In the genomic region with DNA sequence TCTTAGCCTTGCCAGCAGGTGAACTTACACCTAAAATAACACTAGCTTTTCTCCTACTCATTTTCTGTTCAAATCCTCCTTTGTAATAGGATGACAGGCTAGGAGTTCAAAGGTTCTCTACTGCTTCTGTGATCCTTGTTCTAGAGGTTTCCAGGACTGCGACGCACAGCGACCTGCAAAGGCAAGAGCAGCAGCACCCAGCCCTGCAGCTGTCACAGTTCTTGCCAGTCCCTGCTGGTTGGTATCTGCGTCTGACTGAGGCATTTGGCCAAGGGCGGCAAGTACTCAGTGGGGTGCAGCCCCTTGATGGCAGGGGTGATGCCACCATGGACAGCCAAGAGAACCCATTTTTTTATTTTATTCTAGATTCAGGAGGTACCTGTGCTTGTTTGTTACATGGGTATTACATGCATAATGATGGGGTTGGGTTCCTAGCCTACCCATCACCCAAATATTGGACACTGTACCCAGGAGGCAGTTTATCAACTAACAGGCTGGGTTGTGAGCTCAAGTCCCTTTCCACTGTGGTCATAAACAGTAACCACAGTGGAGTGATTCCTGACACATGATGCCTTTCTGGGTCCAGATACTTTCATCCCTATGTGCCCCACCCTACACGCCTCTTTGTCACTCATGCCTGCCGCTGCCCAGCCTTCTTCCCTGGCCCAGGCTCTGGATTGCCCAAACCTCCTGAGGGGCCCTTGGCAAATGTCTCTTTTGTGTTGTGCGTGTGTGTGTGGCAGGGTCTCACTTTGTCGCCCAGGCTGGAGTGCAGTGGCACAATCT, we compare ENCODE assay signal across 25 cellular contexts.
"Had no signal": no experiment of that assay in that cellular context is flagged by ENCODE, and none has a peak within 500 bp of the region (broad histone marks: within the 10 kb centered on the region; RNA-seq: fewer than 3 reads in every experiment).

No MANE protein-coding gene starts in this region.

- H3K36me3 ChIP-seq: SJSA1 had no signal

- ATAC-seq: activated CD4-positive, alpha-beta T cell treated with anti-CD3 and anti-CD28 coated beads for 36 hours; activated CD8-positive, alpha-beta T cell treated with anti-CD3 and anti-CD28 coated beads for 36 hours; activated T-cell treated with anti-CD3 and anti-CD28 coated beads, Interleukin-2, amount 50 U/mL, for 72 hours; K562; SK-N-SH treated with all-trans-retinoic acid at 6 μM for 48 hours had no signal

- H3K27me3 Mint-ChIP-seq: activated CD4-positive, alpha-beta T cell treated with anti-CD3 and anti-CD28 coated beads for 36 hours; activated naive CD8-positive, alpha-beta T cell treated with anti-CD3 and anti-CD28 coated beads for 36 hours had no signal

- H3K27ac Mint-ChIP-seq: activated CD4-positive, alpha-beta T cell treated with anti-CD3 and anti-CD28 coated beads for 36 hours; activated CD8-positive, alpha-beta T cell treated with anti-CD3 and anti-CD28 coated beads for 36 hours; activated naive CD4-positive, alpha-beta T cell treated with anti-CD3 and anti-CD28 coated beads, Interleukin-2, amount 10 ng/mL, durations not matched to agents 7 days and 5 days; activated naive CD8-positive, alpha-beta T cell treated with anti-CD3 and anti-CD28 coated beads for 36 hours; activated T-cell treated with anti-CD3 and anti-CD28 coated beads, Interleukin-2, amount 50 U/mL, for 72 hours; activated T-helper 2 cell treated with anti-CD3 and anti-CD28 coated beads, Interferon-gamma antibody, Interleukin-2, Interleukin-4, amounts not matched to agents 10 μg/mL and 5 μg/mL and 100 μg/mL, durations not matched to agents 14 hours and 24 hours and 36 hours had no signal

- H3K4me3 Mint-ChIP-seq: activated CD4-positive, alpha-beta T cell treated with anti-CD3 and anti-CD28 coated beads for 36 hours; activated CD8-positive, alpha-beta T cell treated with anti-CD3 and anti-CD28 coated beads for 36 hours; activated naive CD4-positive, alpha-beta T cell treated with anti-CD3 and anti-CD28 coated beads, Interleukin-2, amount 10 ng/mL, durations not matched to agents 7 days and 5 days; activated naive CD8-positive, alpha-beta T cell treated with anti-CD3 and anti-CD28 coated beads for 36 hours; activated T-cell treated with anti-CD3 and anti-CD28 coated beads, Interleukin-2, amount 50 U/mL, for 72 hours had no signal

- H3K9me3 ChIP-seq: SJSA1 had no signal

- H3K27ac ChIP-seq: SJSA1, VCaP had no signal

- H3K9me3 Mint-ChIP-seq: activated CD8-positive, alpha-beta T cell treated with anti-CD3 and anti-CD28 coated beads for 36 hours; activated naive CD4-positive, alpha-beta T cell treated with anti-CD3 and anti-CD28 coated beads, Interleukin-2, amount 10 ng/mL, durations not matched to agents 7 days and 5 days; activated naive CD8-positive, alpha-beta T cell treated with anti-CD3 and anti-CD28 coated beads for 36 hours; activated T-cell treated with anti-CD3 and anti-CD28 coated beads, Interleukin-2, amount 50 U/mL, for 72 hours; activated T-helper 2 cell treated with anti-CD3 and anti-CD28 coated beads, Interferon-gamma antibody, Interleukin-2, Interleukin-4, amounts not matched to agents 10 μg/mL and 5 μg/mL and 100 μg/mL, durations not matched to agents 14 hours and 24 hours and 36 hours had no signal

- H3K36me3 Mint-ChIP-seq: activated naive CD4-positive, alpha-beta T cell treated with anti-CD3 and anti-CD28 coated beads, Interleukin-2, amount 10 ng/mL, durations not matched to agents 7 days and 5 days; activated naive CD8-positive, alpha-beta T cell treated with anti-CD3 and anti-CD28 coated beads for 36 hours had no signal

- H3K4me3 ChIP-seq: K562, SJSA1 had no signal

- DNase-seq: activated CD4-positive, alpha-beta T cell treated with anti-CD3 and anti-CD28 coated beads for 36 hours; activated CD8-positive, alpha-beta memory T cell treated with anti-CD3 and anti-CD28 coated beads, Interleukin-2, amount 50 U/mL, for 4 hours; activated CD8-positive, alpha-beta T cell treated with anti-CD3 and anti-CD28 coated beads for 36 hours; activated gamma-delta T cell treated with Interleukin-2 at 50 U/mL for 16 hours; activated naive CD4-positive, alpha-beta T cell treated with anti-CD3 and anti-CD28 coated beads, Interleukin-2, amount 10 ng/mL, durations not matched to agents 7 days and 5 days; activated naive CD8-positive, alpha-beta T cell treated with anti-CD3 and anti-CD28 coated beads for 36 hours; activated T-cell treated with anti-CD3 and anti-CD28 coated beads, Interleukin-2, amount 50 U/mL, for 72 hours; Karpas-422; NCI-H1105 treated with DMSO at 0.1 percent for 48 hours; NCI-H1436 treated with DMSO at 0.1 percent for 48 hours; NCI-H187 treated with DMSO at 0.1 percent for 48 hours; NCI-H2081 treated with DMSO at 0.1 percent for 48 hours; NCI-H2171 treated with DMSO at 0.1 percent for 48 hours; NCI-H226; NCI-H526; NCI-H774; NK-92 treated with Interleukin-12 subunit alpha and Interleukin-12 subunit beta, amount 100 ng/mL, for 24 hours; SHP77; T-helper 2 cell; T1000 had no signal

- H3K27me3 ChIP-seq: SJSA1 had no signal
